8 cellular contexts compared by ENCODE assay signal in genomic region chr2:120934891-120935338, GRCh38.
DNase-seq lines count a peak whose midpoint lies in the region; ATAC-seq and TF ChIP-seq lines count a peak whose summit lies in the region.

No MANE protein-coding gene starts in this region.

- H3K14ac ChIP-seq in H9 (ENCODE audit: insufficient read depth, low read length) = no peak overlapping the region; the same call in 1 of the 2 replicates

- H2BK120ac ChIP-seq in H9 (ENCODE audit: low read depth, low read length, poor library complexity, severe bottlenecking) = no peak overlapping the region

- no peak overlapping the region for H3K56ac ChIP-seq in H9 (ENCODE audit: insufficient read length, low read depth, low read length)

- no peak overlapping the region for H3K9ac ChIP-seq in H9 (ENCODE audit: extremely low read depth, insufficient read length, low read length)

- POLR2A ChIA-PET in AG04450 (lab: Yijun Ruan, JAX) = interaction anchor here (0.7 to 1.0 kb wide), 2 partner anchors 140 to 169 kb away, joined by 3 to 4 read pairs; no protein-coding TSS in a partner anchor

- H3K4me3 Mint-ChIP-seq in nephron (peak overlapping the region in 2 of 3 experiments; percentile 9 to 18), H9 (no peak overlapping the region)

- peak overlapping the region; percentile 80 to 94 (median 87) for H3K27ac Mint-ChIP-seq in nephron
- peak overlapping the region in 1 of 3 experiments; percentile 76; a peak in 1 of 7 replicates for H3K27ac Mint-ChIP-seq in H9

- H4K91ac ChIP-seq in H9 (ENCODE audit: insufficient read length, low read depth, low read length) = no peak overlapping the region

- no peak for ATAC-seq in HG02885 (IDR thresholded peaks at IDR 0.05; ENCODE audit: poor library complexity, unreplicated experiment)
- ATAC-seq in HG02623 (IDR thresholded peaks at IDR 0.05; ENCODE audit: unreplicated experiment) = no peak

- no peak overlapping the region; the same call in 1 of the 2 replicates for H2BK15ac ChIP-seq in H9 (ENCODE audit: low read depth, low read length)

- no peak overlapping the region for H3K4ac ChIP-seq in H9 (ENCODE audit: low read depth, low read length)

- no peaks in the 10 kb centered on the region for H4K20me1 ChIP-seq in H9 (ENCODE audit: control insufficient read depth, insufficient read depth, insufficient read length)

- TF ChIP-seq CTCF in AG04450 (IDR thresholded peaks at IDR 0.05; ENCODE audit: low read depth, low read length) (no peak), epithelial cell of proximal tubule (conservative IDR thresholded peaks at IDR 0.05; ENCODE audit: low read depth, low read length) (no peak), nephron (IDR thresholded peaks at IDR 0.05; ENCODE audit: unreplicated experiment in 3 of 3) (no peak), H9 (conservative IDR thresholded peaks at IDR 0.05) (no peak)

- no peaks in the 10 kb centered on the region for H3K79me2 ChIP-seq in H9 (ENCODE audit: insufficient read depth, low read length)

- H3K4me1 Mint-ChIP-seq in nephron = peaks cover 71% of the 10 kb centered on the region
- peaks cover 25 to 33% of the 10 kb centered on the region in 2 experiments for H3K4me1 Mint-ChIP-seq in H9

- no peaks in the 10 kb centered on the region; the same call in 1 of the 2 replicates for H3K4me1 ChIP-seq in H9 (ENCODE audit: insufficient read depth, low read length)

- no peak overlapping the region for H4K8ac ChIP-seq in H9 (replicated peaks; ENCODE audit: insufficient read length, low read depth, low read length)

- H2AK5ac ChIP-seq in H9 (ENCODE audit: insufficient read length, low read length) = no peak overlapping the region

- DNase-seq in AG04450 (ENCODE audit: low read depth, low spot score) (peak; percentile 55), NCI-H69 (lab: John Stamatoyannopoulos, UW) (peak; percentile 31), epithelial cell of proximal tubule (ENCODE audit: low read depth) (peak; percentile 74), T-helper 2 cell (no peak), H9 (no peak)

- H3K23me2 ChIP-seq in H9 (ENCODE audit: insufficient read length, low read depth, low read length, poor library complexity, severe bottlenecking) = no peaks in the 10 kb centered on the region

- no peak overlapping the region for H3K18ac ChIP-seq in H9 (ENCODE audit: insufficient read length, low read depth, low read length)

- peak overlapping the region; percentile 91 for H3K27ac ChIP-seq in AG04450 (ENCODE audit: low read depth, low read length)
- no peak overlapping the region for H3K27ac ChIP-seq in H9 (ENCODE audit: insufficient read length, low read depth, low read length)

- H3K4me2 ChIP-seq in H9 (ENCODE audit: insufficient read depth, insufficient read length, low read length) = no peak overlapping the region

- H2BK5ac ChIP-seq in H9 (ENCODE audit: insufficient read length, low read length) = no peak overlapping the region

- H3K9me3 ChIP-seq in AG04450 (ENCODE audit: control insufficient read depth, insufficient read depth, low read length) (peaks cover 5% of the 10 kb centered on the region; the same call in 1 of the 2 replicates), H9 (ENCODE audit: control insufficient read depth, low read depth, low read length) (no peaks in the 10 kb centered on the region)

- H3K27me3 Mint-ChIP-seq in nephron (ENCODE audit: low read depth) (peaks cover 4% of the 10 kb centered on the region), H9 (ENCODE audit: low read depth) (no peaks in the 10 kb centered on the region)

- H3K4me3 ChIP-seq in AG04450 (ENCODE audit: low read depth, low read length) = 0 out of 2 replicates have a peak overlapping the region, but pooled peaks have one; percentile 27
- no peak overlapping the region for H3K4me3 ChIP-seq in epithelial cell of proximal tubule (ENCODE audit: low read depth, low read length)

- H3K27me3 ChIP-seq in AG04450 (ENCODE audit: control insufficient read depth, insufficient read depth, low read length) = no peaks in the 10 kb centered on the region
- no peaks in the 10 kb centered on the region for H3K27me3 ChIP-seq in H9 (ENCODE audit: insufficient read depth, low read length)

- no peaks in the 10 kb centered on the region for H3K79me1 ChIP-seq in H9 (ENCODE audit: insufficient read depth, low read depth, low read length, poor library complexity, severe bottlenecking)

- no peak overlapping the region for H2AFZ ChIP-seq in H9 (ENCODE audit: low read length)

- no peak overlapping the region for H2BK20ac ChIP-seq in H9 (ENCODE audit: low read depth, low read length, poor library complexity, severe bottlenecking)

- no peak overlapping the region for H3K23ac ChIP-seq in H9 (ENCODE audit: insufficient read length, low read depth, low read length)

- H2BK12ac ChIP-seq in H9 (ENCODE audit: insufficient read length, low read depth, low read length) = no peak overlapping the region

- WGBS in H9 (ENCODE audit: extremely low coverage, insufficient read length, low lambda C conversion rate) = no CpG with 5 or more reads among the region's 10 CpGs

- H3K9me3 Mint-ChIP-seq in nephron = peaks cover 3% of the 10 kb centered on the region
- peaks cover 4% of the 10 kb centered on the region in 2 experiments; a peak in 1 of 5 replicates for H3K9me3 Mint-ChIP-seq in H9

- H4K5ac ChIP-seq in H9 (ENCODE audit: insufficient read length, low read depth, low read length) = no peak overlapping the region

- CTCF ChIA-PET in AG04450 (lab: Charles Lee) = interaction anchor here (1.1 kb wide), 1 partner anchor 239 kb away, joined by 3 read pairs; no protein-coding TSS in a partner anchor

- H3K36me3 Mint-ChIP-seq in nephron (ENCODE audit: low read depth) (peaks cover 14% of the 10 kb centered on the region), H9 (ENCODE audit: insufficient read depth in 1 of 3, low read depth in 3 of 3) (peaks cover 14 to 25% (median 21%) of the 10 kb centered on the region in 3 experiments)

- H3T11ph ChIP-seq in H9 (ENCODE audit: low read length) = no peak overlapping the region

Comparison
In these comparisons a context has a peak if more than half of its experiments do, and no peak if none do; other contexts are left out.
1. DNase-seq: peak in AG04450 (single experiment), NCI-H69 (single experiment) and epithelial cell of proximal tubule (single experiment); none in T-helper 2 cell (0 of 5) and H9 (single experiment).
2. H3K4me3 Mint-ChIP-seq: peak in nephron (2 of 3); none in H9 (0 of 2).